Comparison of ENCODE assay signal across 9 cellular contexts in the genomic region with DNA sequence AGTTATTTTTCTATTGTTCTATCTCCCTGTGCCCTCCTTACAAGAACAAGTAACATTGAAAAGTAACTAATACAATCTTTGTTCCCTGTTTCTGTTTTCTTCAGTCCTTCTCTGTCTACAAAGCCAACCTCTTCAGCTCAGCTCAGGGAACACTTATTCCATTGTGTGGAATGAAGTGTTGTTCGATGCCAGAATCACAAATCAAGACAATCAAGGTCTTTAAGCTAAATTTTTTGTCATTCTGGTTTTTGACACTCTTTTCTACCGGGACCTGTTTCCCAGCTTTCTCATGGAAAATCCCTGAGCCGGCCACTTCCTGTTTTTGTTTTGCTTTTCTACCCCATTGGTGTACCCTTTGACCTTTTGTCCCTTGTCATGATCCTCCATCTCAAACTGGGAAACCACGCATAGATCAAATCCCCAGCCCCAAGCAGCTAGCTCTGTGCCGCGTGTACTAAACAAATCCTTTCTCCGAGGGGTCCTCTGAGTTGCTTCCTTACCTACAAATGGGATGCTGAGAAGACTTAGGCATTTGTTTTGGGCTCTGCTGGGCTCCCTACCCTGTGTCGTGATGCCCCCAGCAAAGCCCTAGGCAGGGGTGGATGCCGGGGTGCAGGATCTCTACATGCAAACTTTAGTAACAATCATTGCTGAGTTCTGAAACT.
DNase-seq lines count a peak whose midpoint lies in the region; ATAC-seq and TF ChIP-seq lines count a peak whose summit lies in the region.
"Had no signal": no experiment of that assay in that cellular context is flagged by ENCODE, and none has a peak within 500 bp of the region (broad histone marks: within the 10 kb centered on the region; RNA-seq: fewer than 3 reads in every experiment).

No MANE protein-coding gene starts in this region.

- intact Hi-C loops in Right ventricle myocardium inferior (cut with DNase I) (loop anchor here (5.0 kb wide), 1 partner anchor 450 kb away; no protein-coding TSS in a partner anchor), cardiac septum (cut with DNase I) (no loop called here), mucosa of descending colon (cut with DNase I, micrococcal nuclease) (no loop called here), aorta (cut with DNase I) (loop anchor here (5.0 kb wide), 2 partner anchors 265 to 490 kb away; no protein-coding TSS in a partner anchor)

- H3K27ac ChIP-seq in coronary artery (peak overlapping the region; percentile 93 to 96), aorta (ENCODE audit: low read depth in 1 of 2, low read length in 2 of 2) (peak overlapping the region; percentile 97 to 99)

- H3K4me1 ChIP-seq in mucosa of descending colon (ENCODE audit: low read depth): peaks cover 29% of the 10 kb centered on the region
- H3K4me1 ChIP-seq in aorta (ENCODE audit: control insufficient read depth in 1 of 2, insufficient read depth in 2 of 2, low read length in 2 of 2): peaks cover 4 to 5% of the 10 kb centered on the region in 2 donors

- WGBS in aorta, 2 donors: 13 to 21% methylated on average over 9 of the region's 9 CpGs

- H3K36me3 ChIP-seq in mucosa of descending colon (ENCODE audit: low read depth): no peaks in the 10 kb centered on the region
- H3K36me3 ChIP-seq in aorta (ENCODE audit: control insufficient read depth in 1 of 2, insufficient read depth in 2 of 2, low read length in 1 of 2): no peaks in the 10 kb centered on the region

- TF ChIP-seq CTCF in coronary artery (IDR thresholded peaks at IDR 0.05) (no peak), mucosa of descending colon (IDR thresholded peaks at IDR 0.05) (no peak)

- H3K27me3 ChIP-seq in aorta (ENCODE audit: control insufficient read depth in 1 of 2, insufficient read depth in 2 of 2, low read length in 1 of 2): no peaks in the 10 kb centered on the region

- no peaks in the 10 kb centered on the region for H3K9me3 ChIP-seq in mucosa of descending colon
- H3K9me3 ChIP-seq in aorta (ENCODE audit: control insufficient read depth, low read length): no peaks in the 10 kb centered on the region

- H3K4me3 ChIP-seq in coronary artery: peak overlapping the region; percentile 39
- H3K4me3 ChIP-seq in mucosa of descending colon: no peak overlapping the region
- no peak overlapping the region for H3K4me3 ChIP-seq in aorta (ENCODE audit: low read length in 2 of 2)

- no peak for DNase-seq in Right ventricle myocardium inferior (ENCODE audit: missing footprints)
- no peak for DNase-seq in cardiac septum (ENCODE audit: low spot score)
- no peak for DNase-seq in coronary artery (ENCODE audit: low spot score)
- no peak for DNase-seq in mucosa of descending colon
- peak in 1 of 2 donors; percentile 64 for DNase-seq in aorta
- no peak for DNase-seq in cortex of kidney (lab: John Stamatoyannopoulos, UW)
- DNase-seq in ureter (ENCODE audit: low spot score): no peak
- no peak for DNase-seq in DMS79 treated with DMSO at 0.1 percent for 48 hours (lab: John Stamatoyannopoulos, UW)
- DNase-seq: DND-41 had no signal

- ATAC-seq in Right ventricle myocardium inferior (peak; percentile 12), mucosa of descending colon (peak; percentile 12), aorta (ENCODE audit: low FRiP score) (peak; percentile 43)

Comparison
In these comparisons a context has a peak if more than half of its experiments do, and no peak if none do; other contexts are left out.
1. intact Hi-C loops: an anchor here in Right ventricle myocardium inferior (5.0 kb wide) and aorta (5.0 kb wide); none called in cardiac septum and mucosa of descending colon.